In genomic region chr19:13505164-13505695, GRCh38 we compare ENCODE assay signal across 18 cellular contexts. TPM values are rescaled to one million over a fixed set of nuclear protein-coding genes. Genes with fewer than 3 reads are reported as not detected.
DNase-seq lines count a peak whose midpoint lies in the region; ATAC-seq and TF ChIP-seq lines count a peak whose summit lies in the region.
"Had no signal": no experiment of that assay in that cellular context is flagged by ENCODE, and none has a peak within 500 bp of the region (broad histone marks: within the 10 kb centered on the region; RNA-seq: fewer than 3 reads in every experiment).

No MANE protein-coding gene starts in this region.

- CTCF ChIA-PET in AG04450 (lab: Charles Lee): no interaction called here

- H3K9me3 ChIP-seq in AG04450 (ENCODE audit: control insufficient read depth, insufficient read depth, low read length): no peaks in the 10 kb centered on the region
- H3K9me3 ChIP-seq in ectodermal cell (ENCODE audit: control insufficient read depth, low read length): no peaks in the 10 kb centered on the region
- H3K9me3 ChIP-seq: Caco-2 had no signal

- no peak for ATAC-seq in naive thymus-derived CD8-positive, alpha-beta T cell
- no peak for ATAC-seq in GM19452 (IDR thresholded peaks at IDR 0.05; ENCODE audit: unreplicated experiment)
- ATAC-seq: left lobe of liver had no signal

- H3K27me3 Mint-ChIP-seq in HFFc6 (ENCODE audit: insufficient read depth): peaks cover 51% of the 10 kb centered on the region
- peaks cover 35 to 77% (median 66%) of the 10 kb centered on the region in 5 donors for H3K27me3 Mint-ChIP-seq in naive thymus-derived CD8-positive, alpha-beta T cell

- POLR2A ChIA-PET in AG04450 (lab: Yijun Ruan, JAX): no interaction called here
- POLR2A ChIA-PET in naive thymus-derived CD8-positive, alpha-beta T cell (lab: Charles Lee): no interaction called here

- H3K27me3 ChIP-seq in AG04450 (ENCODE audit: control insufficient read depth, insufficient read depth, low read length): peaks cover 13% of the 10 kb centered on the region
- H3K27me3 ChIP-seq in ectodermal cell (ENCODE audit: control insufficient read depth, insufficient read depth, low read length, poor library complexity, severe bottlenecking): peaks cover 25% of the 10 kb centered on the region

- 44 to 46% methylated on average over 20 of the region's 20 CpGs for WGBS in ectodermal cell, 2 experiments

- no peak overlapping the region for H3K27ac Mint-ChIP-seq in HFFc6
- no peak overlapping the region for H3K27ac Mint-ChIP-seq in naive thymus-derived CD8-positive, alpha-beta T cell
- H3K27ac Mint-ChIP-seq: T-helper 1 cell treated with Interleukin-12 subunit alpha and Interleukin-12 subunit beta and Interleukin-4 antibody, amounts not matched to agents 30 μg/mL and 1 μg/mL, for 36 hours had no signal

- peaks cover 7% of the 10 kb centered on the region for H3K4me1 Mint-ChIP-seq in HFFc6 (ENCODE audit: low read depth)
- peaks cover 0 to 4% (median under 1%) of the 10 kb centered on the region in 4 donors for H3K4me1 Mint-ChIP-seq in naive thymus-derived CD8-positive, alpha-beta T cell
- H3K4me1 Mint-ChIP-seq: central memory CD8-positive, alpha-beta T cell had no signal

- H3K4me3 ChIP-seq in AG04450 (ENCODE audit: low read depth, low read length) (peak overlapping the region; percentile 68), ectodermal cell (ENCODE audit: insufficient read depth, low read depth, low read length) (peak overlapping the region; percentile 91)

- H3K36me3 Mint-ChIP-seq in HFFc6 (ENCODE audit: low read depth): no peaks in the 10 kb centered on the region
- H3K36me3 Mint-ChIP-seq in naive thymus-derived CD8-positive, alpha-beta T cell: peaks cover 0 to 5% (median 0%) of the 10 kb centered on the region in 3 donors

- peak overlapping the region; percentile 73 for H3K4me3 Mint-ChIP-seq in HFFc6
- peak overlapping the region in 6 of 10 donors; percentile 33 to 66 (median 46) for H3K4me3 Mint-ChIP-seq in naive thymus-derived CD8-positive, alpha-beta T cell
- H3K4me3 Mint-ChIP-seq: central memory CD8-positive, alpha-beta T cell; T-helper 1 cell treated with Interleukin-12 subunit alpha and Interleukin-12 subunit beta and Interleukin-4 antibody, amounts not matched to agents 30 μg/mL and 1 μg/mL, for 36 hours had no signal

- peaks cover 11% of the 10 kb centered on the region for H3K36me3 ChIP-seq in ectodermal cell (ENCODE audit: control insufficient read depth, insufficient read depth, low read length)

- peaks cover 4% of the 10 kb centered on the region; the same call in 1 of the 2 replicates for H3K9me3 Mint-ChIP-seq in HFFc6
- H3K9me3 Mint-ChIP-seq in naive thymus-derived CD8-positive, alpha-beta T cell: peaks cover 0 to 6% (median 2%) of the 10 kb centered on the region in 9 donors
- H3K9me3 Mint-ChIP-seq: central memory CD8-positive, alpha-beta T cell; T-helper 1 cell treated with Interleukin-12 subunit alpha and Interleukin-12 subunit beta and Interleukin-4 antibody, amounts not matched to agents 30 μg/mL and 1 μg/mL, for 36 hours had no signal

- no peak overlapping the region for H3K27ac ChIP-seq in AG04450 (ENCODE audit: low read depth, low read length)
- H3K27ac ChIP-seq in ectodermal cell (ENCODE audit: insufficient read depth, low read depth, low read length, poor library complexity, severe bottlenecking): no peak overlapping the region

- no peak for DNase-seq in AG04450 (ENCODE audit: low read depth, low spot score)
- DNase-seq in HFFc6: no peak
- no peak for DNase-seq in naive thymus-derived CD8-positive, alpha-beta T cell
- no peak for DNase-seq in mesenteric fat pad (ENCODE audit: low spot score)
- no peak for DNase-seq in CD1c-positive myeloid dendritic cell (ENCODE audit: extremely low spot score)
- no peak for DNase-seq in DMS 273 treated with DMSO at 0.1 percent for 48 hours (lab: John Stamatoyannopoulos, UW)
- DNase-seq: activated CD4-positive, CD25-positive, alpha-beta regulatory T cell treated with anti-CD3 and anti-CD28 coated beads, Interleukin-2, amount 50 U/mL, for 72 hours; amniotic stem cell; Caco-2; effector memory CD4-positive, alpha-beta T cell; NCI-H187; NCI-H446 treated with DMSO at 0.1 percent for 48 hours; stimulated activated naive CD8-positive, alpha-beta T cell treated with anti-CD3 and anti-CD28 coated beads, Interleukin-15, Interleukin-2, amounts not matched to agents 100 U/mL and 50 U/mL, for 24 hours had no signal

- TF ChIP-seq CTCF in AG04450 (IDR thresholded peaks at IDR 0.05; ENCODE audit: low read depth, low read length): no peak
- TF ChIP-seq CTCF in HFFc6 (IDR thresholded peaks at IDR 0.05): no peak

- peaks cover 27% of the 10 kb centered on the region for H3K4me1 ChIP-seq in ectodermal cell (ENCODE audit: control insufficient read depth, insufficient read depth, low read length)
- H3K4me1 ChIP-seq: Caco-2 had no signal

RNA-seq across cellular contexts. Expression of gene CACNA1A, which starts 1.0 kb away (rescaled TPM):
- polyA plus RNA-seq in AG04450 (2011; rRNA removed): 12.2 and 14.4 TPM in 2 replicates
- polyA minus RNA-seq in AG04450 (2011; rRNA and poly(A)+ RNA removed): 26.6 and 29.7 TPM in 2 replicates
- 10 to 100 TPM in 3 of 6 experiments, 1 to 10 TPM in 3; 1.3 to 13.2 (median 10.0) TPM for total RNA-seq in HFFc6 (2021; fragmentation: NEBNext Ultra II Directional; extraction: Animal tissue kit (Norgen Biotek cat#: 25700))
- polyA plus RNA-seq in ectodermal cell (2013, experiment 1 of 4): 38.9 TPM
- 54.5 TPM for polyA plus RNA-seq in ectodermal cell (2013, experiment 2 of 4)
- 29.2 TPM for polyA plus RNA-seq in ectodermal cell (2013, experiment 3 of 4)
- 37.9 TPM for polyA plus RNA-seq in ectodermal cell (2013, experiment 4 of 4)
- under 1 TPM; 0.36 to 0.44 TPM for total RNA-seq in naive thymus-derived CD8-positive, alpha-beta T cell
- under 1 TPM; 0.09 to 0.60 (median 0.11) TPM for polyA plus RNA-seq in naive thymus-derived CD8-positive, alpha-beta T cell
- total RNA-seq in mesenteric fat pad: 0.84 TPM
- total RNA-seq: Caco-2 had no signal
